Comparison of ENCODE assay signal across 16 cellular contexts in genomic region chr4:41531561-41532245, GRCh38. TPM values are rescaled to one million over a fixed set of nuclear protein-coding genes. Genes with fewer than 3 reads are reported as not detected.
A peak's percentile ranks its signal among the peaks of the same experiment; 100 is the strongest.
DNase-seq lines count a peak whose midpoint lies in the region.
"Had no signal": no experiment of that assay in that cellular context is flagged by ENCODE, and none has a peak within 500 bp of the region (broad histone marks: within the 10 kb centered on the region; RNA-seq: fewer than 3 reads in every experiment).

No MANE protein-coding gene starts in this region.

- H3K36me3 ChIP-seq in skeletal muscle tissue (ENCODE audit: control insufficient read depth in 3 of 3, insufficient read depth in 3 of 3, low read length in 3 of 3): no peaks in the 10 kb centered on the region

- H3K9me3 ChIP-seq in skeletal muscle tissue (ENCODE audit: control insufficient read depth in 3 of 3, low read length in 3 of 3): no peaks in the 10 kb centered on the region

- no peaks in the 10 kb centered on the region for H3K27me3 ChIP-seq in skeletal muscle tissue (ENCODE audit: control insufficient read depth in 3 of 3, insufficient read depth in 3 of 3, low read length in 3 of 3)

- no peak overlapping the region for H3K4me3 ChIP-seq in skeletal muscle tissue (ENCODE audit: low read length in 3 of 3)

- peak overlapping the region in 1 of 3 donors; percentile 15 for H3K9ac ChIP-seq in skeletal muscle tissue (ENCODE audit: low read depth in 1 of 3, low read length in 3 of 3)
- H3K9ac ChIP-seq: KMS-11 had no signal

- DNase-seq in G401 (ENCODE audit: low spot score): peak; percentile 33
- peak; percentile 86 for DNase-seq in astrocyte of the hippocampus (ENCODE audit: low read depth, low spot score)
- DNase-seq in midbrain (lab: John Stamatoyannopoulos, UW): peak; percentile 19
- DNase-seq in NCI-H2029 treated with DMSO at 0.1 percent for 48 hours (lab: John Stamatoyannopoulos, UW): no peak
- no peak for DNase-seq in NCI-H345 treated with DMSO at 0.1 percent for 48 hours (lab: John Stamatoyannopoulos, UW; ENCODE audit: unreplicated experiment)
- no peak for DNase-seq in Ammon's horn (ENCODE audit: low spot score)
- DNase-seq: ACHN; DMS 273 treated with DMSO at 0.1 percent for 48 hours; DND-41; H9; NCI-H1436; NCI-H1930; NCI-H345; NK-92 treated with Interleukin-12 subunit alpha and Interleukin-12 subunit beta, amount 100 ng/mL, for 24 hours had no signal

- in situ Hi-C loops in G401 (cut with HindIII; ENCODE audit: low sequenced_read_pairs): no loop called here

- H3K4me1 ChIP-seq in skeletal muscle tissue (ENCODE audit: control insufficient read depth in 3 of 3, insufficient read depth in 3 of 3, low read length in 3 of 3): peaks cover 18 to 45% (median 40%) of the 10 kb centered on the region in 3 donors

- H3K27ac ChIP-seq in skeletal muscle tissue (ENCODE audit: low read depth, low read length): peak overlapping the region; percentile 18
- H3K27ac ChIP-seq: KMS-11 had no signal

RNA-seq across cellular contexts. Expression of gene LIMCH1, which starts 6.3 kb away (rescaled TPM):
- not detected in 2 replicates for total RNA-seq in G401 (2014; rRNA removed; shearing (Covaris generic))
- total RNA-seq in skeletal muscle tissue: 87.2 TPM

Comparison
In these comparisons a context has a peak if more than half of its experiments do, and no peak if none do; other contexts are left out.
1. DNase-seq: peak in G401 (single experiment), astrocyte of the hippocampus (single experiment) and midbrain (single experiment); none in NCI-H2029 treated with DMSO at 0.1 percent for 48 hours (single experiment), NCI-H345 treated with DMSO at 0.1 percent for 48 hours (single experiment) and Ammon's horn (single experiment).
2. RNA of gene LIMCH1, which starts 6.3 kb away (total RNA-seq): 87.2 TPM in skeletal muscle tissue (single experiment); not detected in G401; every median in the first group is over 10 times any median in the second.